Comparison of ENCODE assay signal across 16 cellular contexts in genomic region chr6:170238741-170239565, GRCh38.
"Had no signal": no experiment of that assay in that cellular context is flagged by ENCODE, and none has a peak within 500 bp of the region (broad histone marks: within the 10 kb centered on the region; RNA-seq: fewer than 3 reads in every experiment).

No MANE protein-coding gene starts in this region.

- ATAC-seq: foreskin keratinocyte, psoas muscle, right cardiac atrium had no signal

- H3K36me3 ChIP-seq: brain microvascular endothelial cell, stomach had no signal

- H3K4me1 ChIP-seq: foreskin keratinocyte, psoas muscle had no signal

- H3K9ac ChIP-seq: SK-N-SH had no signal

- H3K27ac ChIP-seq: brain microvascular endothelial cell, foreskin keratinocyte, psoas muscle, stomach had no signal

- H3K4me2 ChIP-seq: SK-N-SH had no signal

- FAIRE-seq: colon, small intestine had no signal

- H3K27me3 ChIP-seq: foreskin keratinocyte had no signal

- H3K4me3 ChIP-seq: psoas muscle, stomach had no signal

- H3K9me3 ChIP-seq: psoas muscle, SK-N-SH, stomach had no signal

- DNase-seq: activated CD4-positive, alpha-beta T cell treated with anti-CD3 and anti-CD28 coated beads for 1 hour; activated gamma-delta T cell treated with Interleukin-2 at 50 U/mL for 16 hours; activated T-cell treated with anti-CD3 and anti-CD28 coated beads, Interleukin-2, amount 50 U/mL, for 1 hour; anterior cingulate cortex; brain microvascular endothelial cell; central memory CD4-positive, alpha-beta T cell; effector memory CD4-positive, alpha-beta T cell; foreskin keratinocyte; psoas muscle; SK-N-SH; small intestine; stimulated activated CD4-positive, alpha-beta T cell treated with anti-CD3 and anti-CD28 coated beads, Interleukin-15, amount 100 ng/mL, for 24 hours; stomach; T-helper 1 cell had no signal
